ENCODE assay signal across 1 cellular context in the genomic region with DNA sequence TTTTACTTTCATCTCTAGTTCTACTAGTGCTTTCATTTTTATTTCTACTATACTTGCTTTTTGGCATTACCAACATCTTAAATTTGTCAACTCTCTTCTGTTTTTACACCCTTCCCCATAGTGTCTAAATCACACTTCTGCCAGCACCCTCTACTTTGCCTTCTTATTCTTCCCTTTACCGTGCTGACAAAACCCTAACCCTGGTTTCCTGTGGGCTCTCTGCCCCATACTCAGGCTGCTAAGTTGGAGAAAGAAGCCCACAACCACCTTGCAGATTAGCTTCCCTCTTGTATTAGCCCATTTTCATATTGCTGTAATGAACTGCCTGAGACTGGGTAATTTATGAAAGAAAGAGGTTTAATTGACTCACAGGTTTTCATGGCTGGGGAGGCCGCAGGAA.
TF ChIP-seq lines count a peak whose summit lies in the region.

No MANE protein-coding gene starts in this region.

TF ChIP-seq in WTC11, 78 proteins besides CTCF, POLR2A, EP300 and RAD21 (continued from another document):
- TF ChIP-seq, protein P1, sequence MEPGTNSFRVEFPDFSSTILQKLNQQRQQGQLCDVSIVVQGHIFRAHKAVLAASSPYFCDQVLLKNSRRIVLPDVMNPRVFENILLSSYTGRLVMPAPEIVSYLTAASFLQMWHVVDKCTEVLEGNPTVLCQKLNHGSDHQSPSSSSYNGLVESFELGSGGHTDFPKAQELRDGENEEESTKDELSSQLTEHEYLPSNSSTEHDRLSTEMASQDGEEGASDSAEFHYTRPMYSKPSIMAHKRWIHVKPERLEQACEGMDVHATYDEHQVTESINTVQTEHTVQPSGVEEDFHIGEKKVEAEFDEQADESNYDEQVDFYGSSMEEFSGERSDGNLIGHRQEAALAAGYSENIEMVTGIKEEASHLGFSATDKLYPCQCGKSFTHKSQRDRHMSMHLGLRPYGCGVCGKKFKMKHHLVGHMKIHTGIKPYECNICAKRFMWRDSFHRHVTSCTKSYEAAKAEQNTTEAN (CRISPR knock-in tag; IDR thresholded peaks at IDR 0.05), result no peak
- TF ChIP-seq NFYB (CRISPR knock-in tag; conservative IDR thresholded peaks at IDR 0.05; ENCODE audit: low read depth), result no peak
- no peak for TF ChIP-seq NR2C2 (CRISPR knock-in tag; IDR thresholded peaks at IDR 0.05)
